In the genomic region with DNA sequence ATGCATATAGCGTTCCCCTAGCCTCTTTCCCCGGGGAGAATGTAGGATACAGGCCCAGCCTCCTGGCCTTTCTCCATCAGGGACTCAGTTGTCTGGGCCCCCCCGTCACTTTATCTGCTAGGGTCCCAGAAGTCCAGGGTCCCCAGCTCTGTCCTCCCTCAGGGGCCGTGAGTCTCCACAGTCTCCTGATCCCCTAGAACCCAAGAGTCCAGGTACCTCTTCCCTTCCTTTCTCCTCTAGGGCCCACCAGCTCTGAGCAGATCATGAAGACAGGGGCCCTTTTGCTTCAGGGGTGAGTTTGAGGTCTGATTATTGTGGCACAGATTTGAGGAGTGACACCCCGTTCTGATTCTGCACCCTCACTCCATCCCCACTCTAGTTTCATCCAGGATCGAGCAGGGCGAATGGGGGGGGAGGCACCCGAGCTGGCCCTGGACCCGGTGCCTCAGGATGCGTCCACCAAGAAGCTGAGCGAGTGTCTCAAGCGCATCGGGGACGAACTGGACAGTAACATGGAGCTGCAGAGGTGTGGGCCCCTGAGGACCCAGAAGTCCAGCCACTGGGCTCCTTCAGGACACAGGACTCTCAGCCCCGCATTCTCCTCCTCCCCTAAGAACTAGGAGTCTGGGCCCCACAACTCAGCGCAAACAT, we compare ENCODE assay signal across 1 cellular context.
TF ChIP-seq lines count a peak whose summit lies in the region.

No MANE protein-coding gene starts in this region.

TF ChIP-seq in HCT116, 20 proteins besides CTCF, POLR2A, EP300 and RAD21:
- TF ChIP-seq EZH2 (IDR thresholded peaks at IDR 0.05) (no peak), TCF7L2 (IDR thresholded peaks at IDR 0.05; ENCODE audit: borderline replicate concordance, extremely low read depth, insufficient read depth, insufficient read length) (no peak), EZH2phosphoT487 (IDR thresholded peaks at IDR 0.05; ENCODE audit: borderline replicate concordance) (no peak), SRF (IDR thresholded peaks at IDR 0.05; ENCODE audit: low read depth) (no peak), FOSL1 (IDR thresholded peaks at IDR 0.05; ENCODE audit: low read depth) (no peak), REST (IDR thresholded peaks at IDR 0.05; ENCODE audit: low read depth) (no peak), CBX3 (IDR thresholded peaks at IDR 0.05; ENCODE audit: low read depth) (no peak), CEBPB (IDR thresholded peaks at IDR 0.05; ENCODE audit: low read depth) (no peak), JUND (IDR thresholded peaks at IDR 0.05) (no peak), POLR2AphosphoS5 (IDR thresholded peaks at IDR 0.05; ENCODE audit: low read depth, low read length) (no peak), ZFX (IDR thresholded peaks at IDR 0.05) (no peak)
- TF ChIP-seq, protein P1, sequence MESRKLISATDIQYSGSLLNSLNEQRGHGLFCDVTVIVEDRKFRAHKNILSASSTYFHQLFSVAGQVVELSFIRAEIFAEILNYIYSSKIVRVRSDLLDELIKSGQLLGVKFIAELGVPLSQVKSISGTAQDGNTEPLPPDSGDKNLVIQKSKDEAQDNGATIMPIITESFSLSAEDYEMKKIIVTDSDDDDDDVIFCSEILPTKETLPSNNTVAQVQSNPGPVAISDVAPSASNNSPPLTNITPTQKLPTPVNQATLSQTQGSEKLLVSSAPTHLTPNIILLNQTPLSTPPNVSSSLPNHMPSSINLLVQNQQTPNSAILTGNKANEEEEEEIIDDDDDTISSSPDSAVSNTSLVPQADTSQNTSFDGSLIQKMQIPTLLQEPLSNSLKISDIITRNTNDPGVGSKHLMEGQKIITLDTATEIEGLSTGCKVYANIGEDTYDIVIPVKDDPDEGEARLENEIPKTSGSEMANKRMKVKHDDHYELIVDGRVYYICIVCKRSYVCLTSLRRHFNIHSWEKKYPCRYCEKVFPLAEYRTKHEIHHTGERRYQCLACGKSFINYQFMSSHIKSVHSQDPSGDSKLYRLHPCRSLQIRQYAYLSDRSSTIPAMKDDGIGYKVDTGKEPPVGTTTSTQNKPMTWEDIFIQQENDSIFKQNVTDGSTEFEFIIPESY (IDR thresholded peaks at IDR 0.05; ENCODE audit: extremely low read depth, insufficient replicate concordance, low read length) = no peak
TF ChIP-seq in HCT116: peak in this region for 0.
